ENCODE assay signal across 15 cellular contexts in the genomic region with DNA sequence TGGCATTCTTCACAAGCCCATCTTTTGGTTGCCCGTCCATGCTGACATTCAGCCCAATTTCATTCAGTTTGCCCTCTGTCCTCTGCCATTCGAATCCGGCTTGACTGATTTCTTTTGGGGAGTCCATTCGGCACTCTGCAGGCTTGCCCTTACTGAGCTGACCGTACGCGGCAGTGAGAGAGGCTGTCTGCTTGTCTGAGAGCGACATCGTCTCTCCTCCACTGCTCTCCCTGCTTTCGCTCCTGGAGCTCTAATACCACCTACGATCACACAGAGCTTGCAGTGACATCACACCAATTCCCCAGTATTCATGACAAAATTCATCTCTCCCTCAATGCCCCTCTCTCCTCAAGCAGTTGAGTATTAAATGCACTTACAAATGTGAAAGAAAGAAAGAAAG.
DNase-seq lines count a peak whose midpoint lies in the region; ATAC-seq, FAIRE-seq and TF ChIP-seq lines count a peak whose summit lies in the region.
"Had no signal": no experiment of that assay in that cellular context is flagged by ENCODE, and none has a peak within 500 bp of the region (broad histone marks: within the 10 kb centered on the region; RNA-seq: fewer than 3 reads in every experiment).

No MANE protein-coding gene starts in this region.

- H3K27me3 ChIP-seq in cardiac muscle cell (no peaks in the 10 kb centered on the region), vagina (no peaks in the 10 kb centered on the region), HepG2 (ENCODE audit: control insufficient read depth in 1 of 2, insufficient read depth in 2 of 2, low read length in 2 of 2) (no peaks in the 10 kb centered on the region; a peak in 1 of 5 replicates)

- no peaks in the 10 kb centered on the region for H3K79me2 ChIP-seq in HepG2 (ENCODE audit: insufficient read depth, low read length)

- no peak for FAIRE-seq in HepG2 (lab: Jason Lieb, UNC)
- FAIRE-seq: K562 had no signal

- BruUV-seq in HepG2 (replicated peaks; lab: Mats Ljungman, UMichigan), result no TSS peak

- H2AFZ ChIP-seq in HepG2 (ENCODE audit: low read length), result no peak overlapping the region

- no peaks in the 10 kb centered on the region for H4K20me1 ChIP-seq in HepG2 (ENCODE audit: insufficient read depth, low read length)

- TF ChIP-seq RAD21 in HepG2 (CRISPR knock-in tag; IDR thresholded peaks at IDR 0.05), result no peak

- H3K4me3 ChIP-seq in cardiac muscle cell (no peak overlapping the region), vagina (no peak overlapping the region), HepG2 (replicated peaks in 1 of 3; ENCODE audit: insufficient read depth in 1 of 3, low read depth in 2 of 3, low read length in 3 of 3) (no peak overlapping the region)
- H3K4me3 ChIP-seq: K562, prostate gland had no signal

- ATAC-seq in Right ventricle myocardium inferior (no peak), GM21737 (IDR thresholded peaks at IDR 0.05; ENCODE audit: unreplicated experiment) (no peak), HepG2 (no peak)

- peaks cover 66% of the 10 kb centered on the region for H3K4me1 Mint-ChIP-seq in nephron progenitor cell
- no peaks in the 10 kb centered on the region for H3K4me1 Mint-ChIP-seq in activated naive CD8-positive, alpha-beta T cell treated with anti-CD3 and anti-CD28 coated beads for 36 hours

- H3K9me3 ChIP-seq in cardiac muscle cell (ENCODE audit: low read depth) (no peaks in the 10 kb centered on the region), vagina (no peaks in the 10 kb centered on the region), HepG2 (ENCODE audit: low read length) (no peaks in the 10 kb centered on the region)
- H3K9me3 ChIP-seq: prostate gland had no signal

- no peaks in the 10 kb centered on the region for H3K27me3 Mint-ChIP-seq in nephron progenitor cell (ENCODE audit: low read depth, poor library complexity)
- no peaks in the 10 kb centered on the region for H3K27me3 Mint-ChIP-seq in activated naive CD8-positive, alpha-beta T cell treated with anti-CD3 and anti-CD28 coated beads for 36 hours
- H3K27me3 Mint-ChIP-seq: stimulated activated naive CD8-positive, alpha-beta T cell treated with anti-CD3 and anti-CD28 coated beads, Interleukin-15, Interleukin-2, amounts not matched to agents 100 ng/mL and 50 ng/mL, for 24 hours had no signal

- DNase-seq in cardiac muscle cell (ENCODE audit: low read depth in 1 of 2, low spot score in 1 of 2), result peak in 1 of 2 donors; percentile 24
- no peak for DNase-seq in Right ventricle myocardium inferior (ENCODE audit: missing footprints)
- peak; percentile 39 for DNase-seq in globus pallidus (ENCODE audit: low spot score)
- no peak for DNase-seq in nephron progenitor cell
- DNase-seq in vagina (ENCODE audit: extremely low spot score in 2 of 2), result no peak
- DNase-seq in HepG2 (ENCODE audit: low spot score), result no peak
- DNase-seq in activated naive CD8-positive, alpha-beta T cell treated with anti-CD3 and anti-CD28 coated beads for 36 hours, result no peak
- DNase-seq: NCI-H82; stimulated activated CD4-positive, alpha-beta T cell treated with anti-CD3 and anti-CD28 coated beads, Interleukin-12 subunit alpha, Interleukin-12 subunit beta, amount 100 ng/mL, for 4 hours; SW 1271 had no signal

- in situ Hi-C loops in HepG2 (cut with HindIII; ENCODE audit: extremely low pct_ligation_motif_present, low pct_unique_long_range_greater_than_20kb), result no loop called here

- H3K36me3 Mint-ChIP-seq in nephron progenitor cell (ENCODE audit: low read depth), result peaks cover 46% of the 10 kb centered on the region
- peaks cover 4% of the 10 kb centered on the region for H3K36me3 Mint-ChIP-seq in activated naive CD8-positive, alpha-beta T cell treated with anti-CD3 and anti-CD28 coated beads for 36 hours

- no peak for TF ChIP-seq EP300 in HepG2 (IDR thresholded peaks at IDR 0.05; ENCODE audit: low read depth in 2 of 2, low read length in 2 of 2)
- no peak for TF ChIP-seq EP300 in HepG2 (CRISPR knock-in tag; IDR thresholded peaks at IDR 0.05; ENCODE audit: borderline replicate concordance)

- POLR2A ChIA-PET in HepG2 (lab: Yijun Ruan, JAX), result no interaction called here

- CTCF ChIA-PET in HepG2 (lab: Yijun Ruan, JAX; ENCODE audit: low intra/inter-chr PET ratio, low total read pairs), result no interaction called here

- peak overlapping the region; percentile 91 for H3K27ac ChIP-seq in cardiac muscle cell
- peak overlapping the region; percentile 1 for H3K27ac ChIP-seq in vagina
- H3K27ac ChIP-seq in HepG2 (ENCODE audit: extremely low read length, insufficient read depth, low read length), result no peak overlapping the region

- H3K36me3 ChIP-seq in cardiac muscle cell (no peaks in the 10 kb centered on the region), vagina (peaks cover 0 to 5% of the 10 kb centered on the region in 2 donors), HepG2 (replicated peaks in 1 of 2; ENCODE audit: control insufficient read depth in 1 of 2, insufficient read depth in 2 of 2, low read length in 2 of 2) (peaks cover 12 to 49% of the 10 kb centered on the region in 2 experiments)
- H3K36me3 ChIP-seq: prostate gland had no signal

- WGBS in HepG2 (ENCODE audit: low lambda C conversion rate), result 98% methylated on average over 11 of the region's 11 CpGs

- H3K9me3 Mint-ChIP-seq in nephron progenitor cell, result peaks cover 14% of the 10 kb centered on the region
- no peaks in the 10 kb centered on the region for H3K9me3 Mint-ChIP-seq in activated naive CD8-positive, alpha-beta T cell treated with anti-CD3 and anti-CD28 coated beads for 36 hours
- H3K9me3 Mint-ChIP-seq: activated T-helper 2 cell treated with anti-CD3 and anti-CD28 coated beads, Interferon-gamma antibody, Interleukin-2, Interleukin-4, amounts not matched to agents 10 μg/mL and 5 μg/mL and 100 μg/mL, durations not matched to agents 14 hours and 24 hours and 36 hours; stimulated activated naive CD8-positive, alpha-beta T cell treated with anti-CD3 and anti-CD28 coated beads, Interleukin-15, Interleukin-2, amounts not matched to agents 100 ng/mL and 50 ng/mL, for 24 hours had no signal

- H3K9ac ChIP-seq in HepG2 (ENCODE audit: insufficient read depth, low read depth, low read length), result no peak overlapping the region

- intact Hi-C loops in Right ventricle myocardium inferior (cut with DNase I), result no loop called here
- intact Hi-C loops in vagina (cut with DNase I), result no loop called here
- intact Hi-C loops in HepG2 (cut with micrococcal nuclease; ENCODE audit: unreplicated experiment), result no loop called here

- TF ChIP-seq POLR2A in vagina (IDR thresholded peaks at IDR 0.05) (no peak), HepG2 (IDR thresholded peaks at IDR 0.05; ENCODE audit: insufficient read depth in 1 of 2, low read depth in 2 of 2, low read length in 2 of 2) (no peak)

- H3K4me1 ChIP-seq in cardiac muscle cell (ENCODE audit: low read depth), result peaks cover 43% of the 10 kb centered on the region
- peaks cover 28% of the 10 kb centered on the region for H3K4me1 ChIP-seq in vagina
- no peaks in the 10 kb centered on the region for H3K4me1 ChIP-seq in HepG2 (ENCODE audit: insufficient read depth, low read length)
- H3K4me1 ChIP-seq: prostate gland had no signal

- TF ChIP-seq CTCF in cardiac muscle cell (IDR thresholded peaks at IDR 0.05; ENCODE audit: low read depth, low read length), result no peak
- TF ChIP-seq CTCF in nephron progenitor cell (IDR thresholded peaks at IDR 0.05), result no peak
- TF ChIP-seq CTCF in vagina (IDR thresholded peaks at IDR 0.05), result no peak
- no peak for TF ChIP-seq CTCF in HepG2 (CRISPR knock-in tag; IDR thresholded peaks at IDR 0.05)

- H3K4me3 Mint-ChIP-seq in nephron progenitor cell, result peak overlapping the region; percentile 57
- no peak overlapping the region for H3K4me3 Mint-ChIP-seq in activated naive CD8-positive, alpha-beta T cell treated with anti-CD3 and anti-CD28 coated beads for 36 hours
- H3K4me3 Mint-ChIP-seq: stimulated activated naive CD8-positive, alpha-beta T cell treated with anti-CD3 and anti-CD28 coated beads, Interleukin-15, Interleukin-2, amounts not matched to agents 100 ng/mL and 50 ng/mL, for 24 hours had no signal

- peak overlapping the region; percentile 98 for H3K27ac Mint-ChIP-seq in nephron progenitor cell
- H3K27ac Mint-ChIP-seq in activated naive CD8-positive, alpha-beta T cell treated with anti-CD3 and anti-CD28 coated beads for 36 hours, result no peak overlapping the region
- H3K27ac Mint-ChIP-seq: activated T-helper 2 cell treated with anti-CD3 and anti-CD28 coated beads, Interferon-gamma antibody, Interleukin-2, Interleukin-4, amounts not matched to agents 10 μg/mL and 5 μg/mL and 100 μg/mL, durations not matched to agents 14 hours and 24 hours and 36 hours; stimulated activated naive CD8-positive, alpha-beta T cell treated with anti-CD3 and anti-CD28 coated beads, Interleukin-15, Interleukin-2, amounts not matched to agents 100 ng/mL and 50 ng/mL, for 24 hours had no signal

- no peak overlapping the region for H3K4me2 ChIP-seq in HepG2 (ENCODE audit: low read depth, low read length)

TF ChIP-seq in HepG2, 621 proteins besides CTCF, POLR2A, EP300 and RAD21:
- no peak for TF ChIP-seq ZNF230 (CRISPR knock-in tag; IDR thresholded peaks at IDR 0.05)
- no peak for TF ChIP-seq PATZ1 (CRISPR knock-in tag; IDR thresholded peaks at IDR 0.05)
- no peak for TF ChIP-seq ZBTB7A (CRISPR knock-in tag; IDR thresholded peaks at IDR 0.05)
- no peak for TF ChIP-seq ZNF891 (CRISPR knock-in tag; IDR thresholded peaks at IDR 0.05)
- TF ChIP-seq ATAD3A (CRISPR knock-in tag; IDR thresholded peaks at IDR 0.05), result no peak
- TF ChIP-seq ZNF468 (CRISPR knock-in tag; IDR thresholded peaks at IDR 0.05), result no peak
- no peak for TF ChIP-seq ZNF343 (CRISPR knock-in tag; IDR thresholded peaks at IDR 0.05)
- TF ChIP-seq HDAC2 (CRISPR knock-in tag; IDR thresholded peaks at IDR 0.05), result no peak
- TF ChIP-seq SKI (IDR thresholded peaks at IDR 0.05; ENCODE audit: partially characterized antibody), result no peak
- TF ChIP-seq PLRG1 (conservative IDR thresholded peaks at IDR 0.05), result no peak
- no peak for TF ChIP-seq ZNF383 (CRISPR knock-in tag; IDR thresholded peaks at IDR 0.05; ENCODE audit: borderline replicate concordance)
- no peak for TF ChIP-seq JUND (CRISPR knock-in tag; IDR thresholded peaks at IDR 0.05)
TF ChIP-seq in HepG2: peak in this region for 0.
